In genomic region chr6:166512567-166512966, GRCh38 we compare ENCODE assay signal across 8 cellular contexts.
A peak's percentile ranks its signal among the peaks of the same experiment; 100 is the strongest.
DNase-seq lines count a peak whose midpoint lies in the region; ATAC-seq and TF ChIP-seq lines count a peak whose summit lies in the region.

No MANE protein-coding gene starts in this region.

- no peaks in the 10 kb centered on the region for H3K36me3 ChIP-seq in adrenal gland (replicated peaks in 1 of 2)

- H3K27ac ChIP-seq in adrenal gland: no peak overlapping the region

- H3K4me1 Mint-ChIP-seq in activated CD8-positive, alpha-beta memory T cell treated with anti-CD3 and anti-CD28 coated beads, Interleukin-2, amount 10 ng/mL, durations not matched to agents 7 days and 5 days: peaks cover 2% of the 10 kb centered on the region
- peaks cover 1% of the 10 kb centered on the region for H3K4me1 Mint-ChIP-seq in activated CD4-positive, alpha-beta memory T cell treated with anti-CD3 and anti-CD28 coated beads, Interleukin-2, amount 10 ng/mL, durations not matched to agents 7 days and 5 days
- peaks cover 17% of the 10 kb centered on the region for H3K4me1 Mint-ChIP-seq in stimulated activated effector memory CD8-positive, alpha-beta T cell treated with anti-CD3 and anti-CD28 coated beads, Interleukin-12 subunit alpha, Interleukin-12 subunit beta, amount 100 ng/mL, for 72 hours

- H3K36me3 Mint-ChIP-seq in activated CD8-positive, alpha-beta memory T cell treated with anti-CD3 and anti-CD28 coated beads, Interleukin-2, amount 10 ng/mL, durations not matched to agents 7 days and 5 days: no peaks in the 10 kb centered on the region
- no peaks in the 10 kb centered on the region for H3K36me3 Mint-ChIP-seq in activated CD4-positive, alpha-beta memory T cell treated with anti-CD3 and anti-CD28 coated beads, Interleukin-2, amount 10 ng/mL, durations not matched to agents 7 days and 5 days (ENCODE audit: low read depth)
- no peaks in the 10 kb centered on the region for H3K36me3 Mint-ChIP-seq in stimulated activated effector memory CD8-positive, alpha-beta T cell treated with anti-CD3 and anti-CD28 coated beads, Interleukin-12 subunit alpha, Interleukin-12 subunit beta, amount 100 ng/mL, for 72 hours

- H3K9me3 ChIP-seq in adrenal gland (replicated peaks in 1 of 3): no peaks in the 10 kb centered on the region

- intact Hi-C loops in adrenal gland (cut with DNase I): no loop called here

- CTCF ChIA-PET in activated CD8-positive, alpha-beta memory T cell treated with anti-CD3 and anti-CD28 coated beads, Interleukin-2, amount 10 ng/mL, durations not matched to agents 7 days and 5 days (lab: Charles Lee): no interaction called here
- CTCF ChIA-PET in activated CD4-positive, alpha-beta memory T cell treated with anti-CD3 and anti-CD28 coated beads, Interleukin-2, amount 10 ng/mL, durations not matched to agents 7 days and 5 days (lab: Charles Lee): interaction anchor here (1.0 to 1.2 kb wide), 2 partner anchors 12 to 18 kb away, joined by 3 read pairs; no protein-coding TSS in a partner anchor

- H3K27me3 ChIP-seq in adrenal gland: no peaks in the 10 kb centered on the region

- TF ChIP-seq CTCF in adrenal gland (IDR thresholded peaks at IDR 0.05): no peak

- peak; percentile 39 for ATAC-seq in activated CD8-positive, alpha-beta memory T cell treated with anti-CD3 and anti-CD28 coated beads, Interleukin-2, amount 10 ng/mL, durations not matched to agents 7 days and 5 days
- ATAC-seq in HG03095 (IDR thresholded peaks at IDR 0.05; ENCODE audit: unreplicated experiment) (peak; percentile 97), HG02571 (IDR thresholded peaks at IDR 0.05; ENCODE audit: unreplicated experiment) (no peak)
- peak; percentile 82 for ATAC-seq in stimulated activated effector memory CD8-positive, alpha-beta T cell treated with anti-CD3 and anti-CD28 coated beads, Interleukin-12 subunit alpha, Interleukin-12 subunit beta, amount 100 ng/mL, for 72 hours

- POLR2A ChIA-PET in activated CD4-positive, alpha-beta memory T cell treated with anti-CD3 and anti-CD28 coated beads, Interleukin-2, amount 10 ng/mL, durations not matched to agents 7 days and 5 days (lab: Charles Lee): interaction anchor here (1.0 kb wide), 1 partner anchor 19 kb away, joined by 3 read pairs; no protein-coding TSS in a partner anchor

- no peak overlapping the region for H3K4me3 Mint-ChIP-seq in activated CD8-positive, alpha-beta memory T cell treated with anti-CD3 and anti-CD28 coated beads, Interleukin-2, amount 10 ng/mL, durations not matched to agents 7 days and 5 days
- H3K4me3 Mint-ChIP-seq in activated CD4-positive, alpha-beta memory T cell treated with anti-CD3 and anti-CD28 coated beads, Interleukin-2, amount 10 ng/mL, durations not matched to agents 7 days and 5 days: no peak overlapping the region
- no peak overlapping the region for H3K4me3 Mint-ChIP-seq in stimulated activated effector memory CD8-positive, alpha-beta T cell treated with anti-CD3 and anti-CD28 coated beads, Interleukin-12 subunit alpha, Interleukin-12 subunit beta, amount 100 ng/mL, for 72 hours

- no peaks in the 10 kb centered on the region for H3K9me3 Mint-ChIP-seq in activated CD8-positive, alpha-beta memory T cell treated with anti-CD3 and anti-CD28 coated beads, Interleukin-2, amount 10 ng/mL, durations not matched to agents 7 days and 5 days (ENCODE audit: low read depth)
- no peaks in the 10 kb centered on the region for H3K9me3 Mint-ChIP-seq in activated CD4-positive, alpha-beta memory T cell treated with anti-CD3 and anti-CD28 coated beads, Interleukin-2, amount 10 ng/mL, durations not matched to agents 7 days and 5 days
- H3K9me3 Mint-ChIP-seq in stimulated activated effector memory CD8-positive, alpha-beta T cell treated with anti-CD3 and anti-CD28 coated beads, Interleukin-12 subunit alpha, Interleukin-12 subunit beta, amount 100 ng/mL, for 72 hours: no peaks in the 10 kb centered on the region

- no peak for TF ChIP-seq POLR2A in adrenal gland (IDR thresholded peaks at IDR 0.05)

- WGBS in adrenal gland, 4 donors: 89 to 94% (median 91%) methylated on average over 8 of the region's 8 CpGs

- no peaks in the 10 kb centered on the region for H3K27me3 Mint-ChIP-seq in activated CD8-positive, alpha-beta memory T cell treated with anti-CD3 and anti-CD28 coated beads, Interleukin-2, amount 10 ng/mL, durations not matched to agents 7 days and 5 days
- no peaks in the 10 kb centered on the region for H3K27me3 Mint-ChIP-seq in activated CD4-positive, alpha-beta memory T cell treated with anti-CD3 and anti-CD28 coated beads, Interleukin-2, amount 10 ng/mL, durations not matched to agents 7 days and 5 days

- no peak overlapping the region for H3K4me3 ChIP-seq in adrenal gland

- no peaks in the 10 kb centered on the region for H3K4me1 ChIP-seq in adrenal gland (replicated peaks in 1 of 2)

- H3K27ac Mint-ChIP-seq in activated CD8-positive, alpha-beta memory T cell treated with anti-CD3 and anti-CD28 coated beads, Interleukin-2, amount 10 ng/mL, durations not matched to agents 7 days and 5 days: no peak overlapping the region
- no peak overlapping the region for H3K27ac Mint-ChIP-seq in activated CD4-positive, alpha-beta memory T cell treated with anti-CD3 and anti-CD28 coated beads, Interleukin-2, amount 10 ng/mL, durations not matched to agents 7 days and 5 days
- H3K27ac Mint-ChIP-seq in stimulated activated effector memory CD8-positive, alpha-beta T cell treated with anti-CD3 and anti-CD28 coated beads, Interleukin-12 subunit alpha, Interleukin-12 subunit beta, amount 100 ng/mL, for 72 hours: peak overlapping the region; percentile 33

- DNase-seq in activated CD8-positive, alpha-beta memory T cell treated with anti-CD3 and anti-CD28 coated beads, Interleukin-2, amount 10 ng/mL, durations not matched to agents 7 days and 5 days: no peak
- no peak for DNase-seq in activated CD8-positive, alpha-beta memory T cell treated with anti-CD3 and anti-CD28 coated beads for 24 hours
- DNase-seq in activated CD4-positive, alpha-beta memory T cell treated with anti-CD3 and anti-CD28 coated beads, Interleukin-2, amount 10 ng/mL, durations not matched to agents 7 days and 5 days: peak; percentile 32
- DNase-seq in stimulated activated effector memory CD8-positive, alpha-beta T cell treated with anti-CD3 and anti-CD28 coated beads, Interleukin-12 subunit alpha, Interleukin-12 subunit beta, amount 100 ng/mL, for 72 hours (ENCODE audit: low spot score in 2 of 2): no peak
- DNase-seq in NCI-H526 treated with DMSO at 0.1 percent for 48 hours (lab: John Stamatoyannopoulos, UW): no peak
- DNase-seq in adrenal gland: no peak
